ENCODE assay signal across 8 cellular contexts in the genomic region with DNA sequence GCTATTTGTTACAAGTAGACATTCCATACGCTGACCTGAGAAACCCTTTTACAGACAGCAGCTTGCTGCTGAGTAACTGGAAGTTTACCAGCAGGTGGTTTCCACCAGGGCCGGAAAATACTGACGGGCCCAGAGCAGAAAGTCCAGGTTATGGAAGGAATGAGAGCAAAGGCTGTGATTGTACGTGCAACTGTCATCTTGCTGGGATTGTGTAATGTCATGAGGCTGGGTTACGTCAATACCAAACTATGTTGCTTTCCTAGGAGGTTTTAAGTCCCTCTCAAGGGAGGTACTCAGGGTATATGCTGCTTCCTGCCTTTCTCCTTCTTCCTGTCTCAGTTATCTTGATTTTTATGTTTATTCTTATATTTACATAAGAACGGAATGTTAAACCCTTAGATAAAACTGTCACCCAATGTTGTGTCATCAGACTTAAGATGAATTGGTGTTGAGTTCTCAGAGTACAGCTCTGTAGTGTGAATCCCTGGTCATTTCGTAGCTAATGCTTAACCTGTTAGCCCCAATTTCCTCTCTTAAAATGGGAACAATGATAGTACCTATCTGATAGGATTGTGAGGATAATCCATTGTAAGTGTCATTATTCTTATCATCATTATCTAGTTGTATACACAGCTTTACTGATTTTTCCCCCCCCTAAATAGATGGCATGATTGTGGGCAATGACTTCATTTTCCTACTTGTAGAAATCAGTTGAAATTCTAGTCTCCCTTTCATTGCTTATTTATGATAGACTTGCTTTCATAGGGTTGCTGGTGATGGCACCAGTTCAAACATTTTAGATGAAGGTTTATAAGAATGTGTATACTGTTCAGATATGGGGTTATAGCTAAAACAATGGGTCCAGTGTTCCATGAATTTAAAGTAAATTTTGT.
DNase-seq lines count a peak whose midpoint lies in the region; ATAC-seq lines count a peak whose summit lies in the region.

No MANE protein-coding gene starts in this region.

- peak; percentile 93 for DNase-seq in HT-29 (ENCODE audit: low spot score)
- peak; percentile 100 for DNase-seq in amniotic epithelial cell (ENCODE audit: low read depth)
- no peak for DNase-seq in iPS DF 6.9 (ENCODE audit: low read depth, low spot score)
- DNase-seq in activated gamma-delta T cell treated with Interleukin-2 at 50 U/mL for 16 hours = no peak
- no peak for DNase-seq in SHP77 treated with DMSO at 0.1 percent for 48 hours (lab: John Stamatoyannopoulos, UW)
- no peak for DNase-seq in activated CD4-positive, alpha-beta T cell treated with anti-CD3 and anti-CD28 coated beads, Interleukin-2, amount 50 U/mL, for 1 hour

- ATAC-seq in GM21786 (IDR thresholded peaks at IDR 0.05; ENCODE audit: unreplicated experiment) = no peak

- H3K27ac ChIP-seq in iPS DF 6.9 (ENCODE audit: low read length) (peak overlapping the region; percentile 74), subcutaneous abdominal adipose tissue (ENCODE audit: low read depth, low read length) (peak overlapping the region; percentile 90)

- WGBS in iPS DF 6.9 (ENCODE audit: insufficient coverage, insufficient read length) = no CpG with 5 or more reads among the region's 7 CpGs

- H3K4me3 ChIP-seq in iPS DF 6.9 (ENCODE audit: low read length) = no peak overlapping the region
- no peak overlapping the region for H3K4me3 ChIP-seq in subcutaneous abdominal adipose tissue (ENCODE audit: low read depth in 1 of 5, low read length in 5 of 5)

- H3K36me3 ChIP-seq in iPS DF 6.9 (ENCODE audit: control insufficient read depth, insufficient read depth, low read length) (no peaks in the 10 kb centered on the region), subcutaneous abdominal adipose tissue (ENCODE audit: control insufficient read depth in 5 of 5, insufficient read depth in 5 of 5, low read length in 5 of 5) (peaks cover 0 to 2% (median 0%) of the 10 kb centered on the region in 5 donors)

- peak overlapping the region in 4 of 5 donors; percentile 9 to 74 (median 38) for H3K9ac ChIP-seq in subcutaneous abdominal adipose tissue (ENCODE audit: low read length in 5 of 5)

- H3K27me3 ChIP-seq in iPS DF 6.9 (ENCODE audit: control insufficient read depth, insufficient read depth, low read length) (no peaks in the 10 kb centered on the region), subcutaneous abdominal adipose tissue (ENCODE audit: control insufficient read depth in 5 of 5, insufficient read depth in 4 of 5, low read length in 5 of 5) (no peaks in the 10 kb centered on the region)

- H3K4me1 ChIP-seq in iPS DF 6.9 (ENCODE audit: control insufficient read depth, insufficient read depth, low read length) (peaks cover 16% of the 10 kb centered on the region; the same call in 1 of the 2 replicates), subcutaneous abdominal adipose tissue (ENCODE audit: control insufficient read depth in 5 of 5, insufficient read depth in 5 of 5, low read length in 5 of 5) (peaks cover 17 to 72% (median 64%) of the 10 kb centered on the region in 5 donors)

- H3K9me3 ChIP-seq in iPS DF 6.9 (ENCODE audit: control insufficient read depth, insufficient read depth, low read length) (no peaks in the 10 kb centered on the region), subcutaneous abdominal adipose tissue (ENCODE audit: control insufficient read depth in 5 of 5, low read length in 5 of 5) (no peaks in the 10 kb centered on the region)

Comparison
In these comparisons a context has a peak if more than half of its experiments do, and no peak if none do; other contexts are left out.
1. DNase-seq: peak in HT-29 (single experiment) and amniotic epithelial cell (single experiment); none in iPS DF 6.9 (single experiment), activated gamma-delta T cell treated with Interleukin-2 at 50 U/mL for 16 hours (single experiment), SHP77 treated with DMSO at 0.1 percent for 48 hours (single experiment) and activated CD4-positive, alpha-beta T cell treated with anti-CD3 and anti-CD28 coated beads, Interleukin-2, amount 50 U/mL, for 1 hour (single experiment).